ENCODE assay signal across 17 cellular contexts in the genomic region with DNA sequence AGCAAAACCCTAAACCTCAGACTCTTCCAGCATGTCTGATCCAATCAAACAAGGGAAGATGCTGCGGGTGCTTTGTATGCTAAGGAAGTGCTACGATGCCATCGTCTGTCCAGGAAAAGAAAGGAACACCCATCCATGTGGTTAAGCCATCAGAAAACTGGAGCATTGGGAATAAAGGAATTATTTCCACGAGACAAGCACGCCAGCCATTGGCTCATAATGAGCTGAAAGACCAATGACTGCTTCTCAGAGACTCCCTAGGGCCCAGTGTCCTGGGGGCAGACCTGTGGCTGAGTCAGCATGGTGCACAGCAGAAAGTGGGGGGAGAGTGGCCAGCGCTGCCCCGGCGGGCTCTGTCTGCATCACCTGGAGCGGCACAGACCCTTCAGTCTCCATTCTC.
DNase-seq lines count a peak whose midpoint lies in the region; TF ChIP-seq lines count a peak whose summit lies in the region.
"Had no signal": no experiment of that assay in that cellular context is flagged by ENCODE, and none has a peak within 500 bp of the region (broad histone marks: within the 10 kb centered on the region; RNA-seq: fewer than 3 reads in every experiment).

No MANE protein-coding gene starts in this region.

- peak; percentile 19; the same call in 1 of the 2 replicates for TF ChIP-seq CTCF in BE2C (IDR thresholded peaks at IDR 0.05; ENCODE audit: low read depth, low read length)
- peak; percentile 59 for TF ChIP-seq CTCF in chondrocyte (IDR thresholded peaks at IDR 0.05)

- H3K36me3 ChIP-seq in BE2C (no peaks in the 10 kb centered on the region), GM23248 (ENCODE audit: low read depth) (no peaks in the 10 kb centered on the region)
- H3K36me3 ChIP-seq: transverse colon had no signal

- no peaks in the 10 kb centered on the region for H4K20me1 ChIP-seq in GM23248 (ENCODE audit: insufficient read depth)

- H3K36me3 Mint-ChIP-seq in chondrocyte (ENCODE audit: low read depth) = no peaks in the 10 kb centered on the region

- H3F3A ChIP-seq in GM23248 (ENCODE audit: insufficient read depth) = no peaks in the 10 kb centered on the region

- H3K4me3 ChIP-seq in BE2C (ENCODE audit: low read depth, low read length) = no peak overlapping the region
- H3K4me3 ChIP-seq in GM23248 = no peak overlapping the region
- H3K4me3 ChIP-seq: transverse colon had no signal

- H3K4me1 ChIP-seq in BE2C (peaks cover 9% of the 10 kb centered on the region; the same call in 1 of the 2 replicates), GM23248 (ENCODE audit: insufficient read depth) (no peaks in the 10 kb centered on the region)

- H3K9me2 ChIP-seq in GM23248 (ENCODE audit: insufficient read depth) = no peaks in the 10 kb centered on the region

- peak; percentile 33 for DNase-seq in BE2C
- peak; percentile 35 for DNase-seq in GM23248
- no peak for DNase-seq in chondrocyte (ENCODE audit: low spot score)
- DNase-seq in medulla oblongata (ENCODE audit: extremely low spot score) = peak; percentile 29
- no peak for DNase-seq in activated T-cell treated with anti-CD3 and anti-CD28 coated beads, Interleukin-2, amount 50 U/mL, for 48 hours
- DNase-seq in NCI-H2029 treated with DMSO at 0.1 percent for 48 hours (lab: John Stamatoyannopoulos, UW) = no peak
- DNase-seq in NCI-H187 treated with DMSO at 0.1 percent for 48 hours (lab: John Stamatoyannopoulos, UW) = no peak
- DNase-seq: activated B cell treated with CpG ODN at 0.5 μM for 24 hours; activated CD8-positive, alpha-beta memory T cell treated with anti-CD3 and anti-CD28 coated beads for 24 hours; CD4-positive, alpha-beta T cell; effector CD8-positive, alpha-beta T cell; KG1; NCI-H1105; PC-3; stimulated activated naive CD4-positive, alpha-beta T cell; transverse colon had no signal

- no peaks in the 10 kb centered on the region for H3K9me3 Mint-ChIP-seq in chondrocyte (ENCODE audit: low read depth)
- H3K9me3 Mint-ChIP-seq: activated T-helper 2 cell treated with anti-CD3 and anti-CD28 coated beads, Interferon-gamma antibody, Interleukin-2, Interleukin-4, amounts not matched to agents 10 μg/mL and 5 μg/mL and 100 μg/mL, durations not matched to agents 14 hours and 24 hours and 36 hours; CD4-positive, alpha-beta T cell had no signal

- in situ Hi-C loops in GM23248 (cut with MboI) = no loop called here

- H3K27ac Mint-ChIP-seq in chondrocyte (ENCODE audit: unreplicated experiment) = no peak overlapping the region
- H3K27ac Mint-ChIP-seq: activated B cell treated with CpG ODN at 0.5 μM for 24 hours; activated T-helper 2 cell treated with anti-CD3 and anti-CD28 coated beads, Interferon-gamma antibody, Interleukin-2, Interleukin-4, amounts not matched to agents 10 μg/mL and 5 μg/mL and 100 μg/mL, durations not matched to agents 14 hours and 24 hours and 36 hours; CD4-positive, alpha-beta T cell had no signal

- H3K9me3 ChIP-seq in BE2C = no peaks in the 10 kb centered on the region
- no peaks in the 10 kb centered on the region for H3K9me3 ChIP-seq in GM23248 (ENCODE audit: low read depth)
- H3K9me3 ChIP-seq: transverse colon had no signal

- no peaks in the 10 kb centered on the region for H3K27me3 Mint-ChIP-seq in chondrocyte (ENCODE audit: low read depth)
- H3K27me3 Mint-ChIP-seq: CD4-positive, alpha-beta T cell had no signal

- H3K79me2 ChIP-seq in GM23248 (ENCODE audit: insufficient read depth) = no peaks in the 10 kb centered on the region

- H3K4me3 Mint-ChIP-seq in chondrocyte (ENCODE audit: unreplicated experiment) = no peak overlapping the region
- H3K4me3 Mint-ChIP-seq: activated B cell treated with CpG ODN at 0.5 μM for 24 hours; CD4-positive, alpha-beta T cell had no signal

- H3K27me3 ChIP-seq in BE2C = no peaks in the 10 kb centered on the region
- H3K27me3 ChIP-seq in GM23248 (replicated peaks; ENCODE audit: insufficient read depth) = peaks cover 9% of the 10 kb centered on the region; the same call in 1 of the 2 replicates
- H3K27me3 ChIP-seq: transverse colon had no signal

- WGBS in GM23248 (ENCODE audit: low coverage in 1 of 2, low lambda C conversion rate in 2 of 2, missing lambda C conversion rate in 2 of 2), 2 experiments = 58 to 59% methylated on average over 9 of the region's 9 CpGs

- H3K9ac ChIP-seq in GM23248 = no peak overlapping the region

- no peak overlapping the region for H2AFZ ChIP-seq in GM23248

- H3K4me2 ChIP-seq in GM23248 (ENCODE audit: unreplicated experiment) = no peak overlapping the region

- no peak overlapping the region for H3K27ac ChIP-seq in GM23248
- H3K27ac ChIP-seq: transverse colon had no signal

- H3K4me1 Mint-ChIP-seq in chondrocyte (ENCODE audit: low read depth) = no peaks in the 10 kb centered on the region

Comparison
In these comparisons a context has a peak if more than half of its experiments do, and no peak if none do; other contexts are left out.
1. DNase-seq: peak in BE2C (single experiment), GM23248 (single experiment) and medulla oblongata (single experiment); none in chondrocyte (single experiment), activated T-cell treated with anti-CD3 and anti-CD28 coated beads, Interleukin-2, amount 50 U/mL, for 48 hours (0 of 2), NCI-H2029 treated with DMSO at 0.1 percent for 48 hours (single experiment) and NCI-H187 treated with DMSO at 0.1 percent for 48 hours (single experiment).